In the genomic region with DNA sequence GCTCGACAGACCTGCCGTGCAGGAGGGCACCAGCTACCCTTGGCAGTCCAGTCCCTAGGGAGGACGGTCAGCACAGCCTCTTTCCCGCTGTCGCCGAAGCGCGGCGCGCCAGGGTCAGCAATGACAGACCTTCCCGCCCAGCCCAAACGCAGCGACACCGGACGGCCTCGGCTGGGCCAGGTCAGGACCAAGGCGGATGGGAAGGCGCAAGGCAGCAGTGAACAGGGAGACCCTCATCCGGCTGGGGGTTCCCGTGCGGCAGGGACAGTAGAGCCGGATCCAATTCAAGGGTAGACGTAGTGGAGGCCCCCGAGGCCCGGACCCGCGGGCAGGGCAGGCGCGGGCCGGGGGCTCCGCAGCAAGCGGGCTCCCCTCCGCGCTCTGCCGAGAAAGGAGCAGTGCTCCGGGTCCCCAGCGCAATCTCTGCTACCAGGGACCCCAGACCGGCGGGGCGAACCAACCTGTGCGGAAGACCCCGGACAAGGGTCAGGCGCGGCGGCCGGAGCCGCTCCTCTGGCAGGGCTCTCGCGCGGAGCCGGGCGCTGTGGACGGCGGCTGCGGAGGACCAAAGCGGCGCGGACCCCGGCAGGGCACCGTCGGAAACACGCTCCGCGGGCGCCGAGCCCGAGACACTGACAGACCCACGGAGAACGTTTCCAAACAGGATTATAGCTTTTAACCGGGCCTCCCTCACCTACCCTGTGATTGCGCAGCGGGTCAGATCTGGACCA, we compare ENCODE assay signal across 8 cellular contexts. TPM values are rescaled to one million over a fixed set of nuclear protein-coding genes. Genes with fewer than 3 reads are reported as not detected.
DNase-seq lines count a peak whose midpoint lies in the region; ATAC-seq and TF ChIP-seq lines count a peak whose summit lies in the region.

A gene with protein sequence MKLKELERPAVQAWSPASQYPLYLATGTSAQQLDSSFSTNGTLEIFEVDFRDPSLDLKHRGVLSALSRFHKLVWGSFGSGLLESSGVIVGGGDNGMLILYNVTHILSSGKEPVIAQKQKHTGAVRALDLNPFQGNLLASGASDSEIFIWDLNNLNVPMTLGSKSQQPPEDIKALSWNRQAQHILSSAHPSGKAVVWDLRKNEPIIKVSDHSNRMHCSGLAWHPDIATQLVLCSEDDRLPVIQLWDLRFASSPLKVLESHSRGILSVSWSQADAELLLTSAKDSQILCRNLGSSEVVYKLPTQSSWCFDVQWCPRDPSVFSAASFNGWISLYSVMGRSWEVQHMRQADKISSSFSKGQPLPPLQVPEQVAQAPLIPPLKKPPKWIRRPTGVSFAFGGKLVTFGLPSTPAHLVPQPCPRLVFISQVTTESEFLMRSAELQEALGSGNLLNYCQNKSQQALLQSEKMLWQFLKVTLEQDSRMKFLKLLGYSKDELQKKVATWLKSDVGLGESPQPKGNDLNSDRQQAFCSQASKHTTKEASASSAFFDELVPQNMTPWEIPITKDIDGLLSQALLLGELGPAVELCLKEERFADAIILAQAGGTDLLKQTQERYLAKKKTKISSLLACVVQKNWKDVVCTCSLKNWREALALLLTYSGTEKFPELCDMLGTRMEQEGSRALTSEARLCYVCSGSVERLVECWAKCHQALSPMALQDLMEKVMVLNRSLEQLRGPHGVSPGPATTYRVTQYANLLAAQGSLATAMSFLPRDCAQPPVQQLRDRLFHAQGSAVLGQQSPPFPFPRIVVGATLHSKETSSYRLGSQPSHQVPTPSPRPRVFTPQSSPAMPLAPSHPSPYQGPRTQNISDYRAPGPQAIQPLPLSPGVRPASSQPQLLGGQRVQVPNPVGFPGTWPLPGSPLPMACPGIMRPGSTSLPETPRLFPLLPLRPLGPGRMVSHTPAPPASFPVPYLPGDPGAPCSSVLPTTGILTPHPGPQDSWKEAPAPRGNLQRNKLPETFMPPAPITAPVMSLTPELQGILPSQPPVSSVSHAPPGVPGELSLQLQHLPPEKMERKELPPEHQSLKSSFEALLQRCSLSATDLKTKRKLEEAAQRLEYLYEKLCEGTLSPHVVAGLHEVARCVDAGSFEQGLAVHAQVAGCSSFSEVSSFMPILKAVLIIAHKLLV (minus strand): TSS at position 541 of the 731 bp plus-strand sequence. CDS start 2,909 bp downstream, outside the sequence.

- DNase-seq in Karpas-422 (no peak), body of pancreas (peak; percentile 34 to 63 (median 36)), iPS-NIHi7 (ENCODE audit: extremely low spot score) (peak; percentile 75), NCI-H2107 treated with DMSO at 0.1 percent for 48 hours (lab: John Stamatoyannopoulos, UW; ENCODE audit: unreplicated experiment) (no peak), SW 1271 (lab: John Stamatoyannopoulos, UW) (no peak)

- no peaks in the 10 kb centered on the region for H4K20me1 ChIP-seq in Karpas-422 (ENCODE audit: insufficient read depth, low read depth, low read length)

- H3K27me3 ChIP-seq in Karpas-422 (ENCODE audit: low read length) (no peaks in the 10 kb centered on the region), body of pancreas (no peaks in the 10 kb centered on the region)

- H3K4me3 ChIP-seq in Karpas-422 (ENCODE audit: low read length): no peak within 1 kb of the TSS
- peak within 1 kb of the TSS in 1 of 2 donors; percentile 6 for H3K4me3 ChIP-seq in body of pancreas
- peak within 1 kb of the TSS in 5 of 7 experiments; percentile 9 to 21 (median 18) for H3K4me3 ChIP-seq in skin epidermis

- no peaks in the 10 kb centered on the region for H3K9me3 ChIP-seq in Karpas-422 (ENCODE audit: low read length)
- H3K9me3 ChIP-seq in body of pancreas: no peaks in the 10 kb centered on the region

- intact Hi-C loops in body of pancreas (cut with DNase I): loop anchor here (5.0 to 10.0 kb wide), 2 partner anchors 82 to 185 kb away; partner anchors contain the start of gene PKD2L1

- H3K4me1 ChIP-seq in Karpas-422 (ENCODE audit: low read length) (no peaks in the 10 kb centered on the region), body of pancreas (peaks cover 13% of the 10 kb centered on the region)

- H3K9ac ChIP-seq in Karpas-422 (ENCODE audit: low read length): no peak within 1 kb of the TSS

- H3K9me2 ChIP-seq in Karpas-422 (replicated peaks; ENCODE audit: insufficient read depth, low read length): no peaks in the 10 kb centered on the region

- no peaks in the 10 kb centered on the region for H3K79me2 ChIP-seq in Karpas-422 (ENCODE audit: low read length)

- peak; percentile 60 for ATAC-seq in body of pancreas
- no peak for ATAC-seq in HG02973 (IDR thresholded peaks at IDR 0.05; ENCODE audit: unreplicated experiment)
- ATAC-seq in HG02588 (IDR thresholded peaks at IDR 0.05; ENCODE audit: unreplicated experiment): no peak

- H3K4me2 ChIP-seq in Karpas-422 (ENCODE audit: low read depth, low read length, poor library complexity, severe bottlenecking): no peak within 1 kb of the TSS

- H3K36me3 ChIP-seq in Karpas-422 (ENCODE audit: insufficient read depth, low read length): peaks cover 2% of the 10 kb centered on the region; the same call in 1 of the 2 replicates
- peaks cover 0 to 4% of the 10 kb centered on the region in 2 donors for H3K36me3 ChIP-seq in body of pancreas (replicated peaks in 1 of 2; ENCODE audit: insufficient read depth in 1 of 2, low read depth in 2 of 2)

- H3K27ac ChIP-seq in Karpas-422 (ENCODE audit: low read length) (no peak within 1 kb of the TSS), body of pancreas (no peak within 1 kb of the TSS), skin epidermis (peak within 1 kb of the TSS in 2 of 21 experiments; percentile 6 to 41)

- no peak within 1 kb of the TSS for H2AFZ ChIP-seq in Karpas-422 (ENCODE audit: low read length)

- 0 to 7% methylated on average over 7 to 71 of the region's 72 CpGs for WGBS in body of pancreas, 2 donors

- no peak for TF ChIP-seq POLR2A in body of pancreas (IDR thresholded peaks at IDR 0.05)

- TF ChIP-seq CTCF in body of pancreas (IDR thresholded peaks at IDR 0.05): no peak

RNA-seq across cellular contexts. Expression of the gene that starts here (rescaled TPM):
- total RNA-seq in Karpas-422 (2014; rRNA removed; shearing (Covaris generic); ENCODE audit: low replicate concordance): 23.6 and 26.6 TPM in 2 replicates
- total RNA-seq in body of pancreas: 1 to 10 TPM; 4.3 to 6.5 TPM

Comparison
In these comparisons a context has a peak if more than half of its experiments do, and no peak if none do; other contexts are left out.
1. DNase-seq: peak in body of pancreas (4 of 4) and iPS-NIHi7 (single experiment); none in Karpas-422 (single experiment), NCI-H2107 treated with DMSO at 0.1 percent for 48 hours (single experiment) and SW 1271 (0 of 2).